Comparison of ENCODE assay signal across 9 cellular contexts in genomic region chr6:12290490-12290820, GRCh38. TPM values are rescaled to one million over a fixed set of nuclear protein-coding genes. Genes with fewer than 3 reads are reported as not detected.
DNase-seq lines count a peak whose midpoint lies in the region; ATAC-seq and TF ChIP-seq lines count a peak whose summit lies in the region.
"Had no signal": no experiment of that assay in that cellular context is flagged by ENCODE, and none has a peak within 500 bp of the region (broad histone marks: within the 10 kb centered on the region; RNA-seq: fewer than 3 reads in every experiment).

No MANE protein-coding gene starts in this region.

- H3K4me1 Mint-ChIP-seq in T-helper 1 cell treated with Interleukin-12 subunit alpha and Interleukin-12 subunit beta and Interleukin-4 antibody, amounts not matched to agents 30 μg/mL and 1 μg/mL, for 36 hours (ENCODE audit: low read depth): peaks cover 16% of the 10 kb centered on the region
- peaks cover 12% of the 10 kb centered on the region for H3K4me1 Mint-ChIP-seq in glutamatergic neuron (ENCODE audit: low read depth, unreplicated experiment)
- H3K4me1 Mint-ChIP-seq in stimulated activated naive CD8-positive, alpha-beta T cell treated with anti-CD3 and anti-CD28 coated beads, Interleukin-15, amount 100 ng/mL, for 72 hours: peaks cover 20% of the 10 kb centered on the region

- peak overlapping the region; percentile 83 for H3K4me3 Mint-ChIP-seq in T-helper 1 cell treated with Interleukin-12 subunit alpha and Interleukin-12 subunit beta and Interleukin-4 antibody, amounts not matched to agents 30 μg/mL and 1 μg/mL, for 36 hours
- H3K4me3 Mint-ChIP-seq in glutamatergic neuron (ENCODE audit: unreplicated experiment): peak overlapping the region; percentile 92
- peak overlapping the region; percentile 84 to 89 for H3K4me3 Mint-ChIP-seq in stimulated activated naive CD8-positive, alpha-beta T cell treated with anti-CD3 and anti-CD28 coated beads, Interleukin-15, amount 100 ng/mL, for 72 hours

- no peak overlapping the region for H3K27ac Mint-ChIP-seq in T-helper 1 cell treated with Interleukin-12 subunit alpha and Interleukin-12 subunit beta and Interleukin-4 antibody, amounts not matched to agents 30 μg/mL and 1 μg/mL, for 36 hours
- H3K27ac Mint-ChIP-seq in glutamatergic neuron (ENCODE audit: unreplicated experiment): no peak overlapping the region
- H3K27ac Mint-ChIP-seq in stimulated activated naive CD8-positive, alpha-beta T cell treated with anti-CD3 and anti-CD28 coated beads, Interleukin-15, amount 100 ng/mL, for 72 hours: no peak overlapping the region

- DNase-seq in T-helper 1 cell (no peak), SK-N-MC (ENCODE audit: low read depth, low spot score) (no peak), glutamatergic neuron (no peak), NCI-H774 (lab: John Stamatoyannopoulos, UW) (no peak)
- DNase-seq in stimulated activated naive CD8-positive, alpha-beta T cell treated with anti-CD3 and anti-CD28 coated beads, Interleukin-15, amount 100 ng/mL, for 72 hours: no peak
- DNase-seq in activated effector memory CD4-positive, alpha-beta T cell treated with Interleukin-2 at 50 U/mL for 16 hours: no peak
- no peak for DNase-seq in stimulated activated CD8-positive, alpha-beta memory T cell treated with anti-CD3 and anti-CD28 coated beads, Interleukin-4, amount 100 ng/mL, for 48 hours

- no peak overlapping the region for H3K27ac ChIP-seq in SK-N-MC
- H3K27ac ChIP-seq: C4-2B had no signal

- H3K36me3 ChIP-seq in SK-N-MC (ENCODE audit: insufficient read depth, low read length): no peaks in the 10 kb centered on the region

- H3K9ac ChIP-seq in SK-N-MC (ENCODE audit: insufficient read length): no peak overlapping the region

- peaks cover 48% of the 10 kb centered on the region for H3K27me3 Mint-ChIP-seq in T-helper 1 cell treated with Interleukin-12 subunit alpha and Interleukin-12 subunit beta and Interleukin-4 antibody, amounts not matched to agents 30 μg/mL and 1 μg/mL, for 36 hours (ENCODE audit: low read depth)
- peaks cover 6% of the 10 kb centered on the region for H3K27me3 Mint-ChIP-seq in glutamatergic neuron (ENCODE audit: unreplicated experiment)
- H3K27me3 Mint-ChIP-seq in stimulated activated naive CD8-positive, alpha-beta T cell treated with anti-CD3 and anti-CD28 coated beads, Interleukin-15, amount 100 ng/mL, for 72 hours: peaks cover 51% of the 10 kb centered on the region

- H3K4me3 ChIP-seq in SK-N-MC: peak overlapping the region; percentile 73

- no peaks in the 10 kb centered on the region for H3K36me3 Mint-ChIP-seq in T-helper 1 cell treated with Interleukin-12 subunit alpha and Interleukin-12 subunit beta and Interleukin-4 antibody, amounts not matched to agents 30 μg/mL and 1 μg/mL, for 36 hours (ENCODE audit: low read depth)
- H3K36me3 Mint-ChIP-seq in glutamatergic neuron (ENCODE audit: unreplicated experiment): no peaks in the 10 kb centered on the region

- H3K9me3 ChIP-seq in SK-N-MC (ENCODE audit: low read depth, low read length): no peaks in the 10 kb centered on the region

- no peaks in the 10 kb centered on the region for H3K9me3 Mint-ChIP-seq in T-helper 1 cell treated with Interleukin-12 subunit alpha and Interleukin-12 subunit beta and Interleukin-4 antibody, amounts not matched to agents 30 μg/mL and 1 μg/mL, for 36 hours
- H3K9me3 Mint-ChIP-seq in glutamatergic neuron (ENCODE audit: unreplicated experiment): peaks cover 5% of the 10 kb centered on the region
- no peaks in the 10 kb centered on the region for H3K9me3 Mint-ChIP-seq in stimulated activated naive CD8-positive, alpha-beta T cell treated with anti-CD3 and anti-CD28 coated beads, Interleukin-15, amount 100 ng/mL, for 72 hours

- no peak for TF ChIP-seq CTCF in glutamatergic neuron (IDR thresholded peaks at IDR 0.05; ENCODE audit: partially characterized antibody, unreplicated experiment)

- no peak for ATAC-seq in stimulated activated naive CD8-positive, alpha-beta T cell treated with anti-CD3 and anti-CD28 coated beads, Interleukin-15, amount 100 ng/mL, for 72 hours

RNA-seq across cellular contexts. Expression of gene EDN1, which starts 0.3 kb away (rescaled TPM):
- total RNA-seq in glutamatergic neuron (ENCODE audit: unreplicated experiment): 0.54 TPM
